1 cellular context compared by ENCODE assay signal in the genomic region with DNA sequence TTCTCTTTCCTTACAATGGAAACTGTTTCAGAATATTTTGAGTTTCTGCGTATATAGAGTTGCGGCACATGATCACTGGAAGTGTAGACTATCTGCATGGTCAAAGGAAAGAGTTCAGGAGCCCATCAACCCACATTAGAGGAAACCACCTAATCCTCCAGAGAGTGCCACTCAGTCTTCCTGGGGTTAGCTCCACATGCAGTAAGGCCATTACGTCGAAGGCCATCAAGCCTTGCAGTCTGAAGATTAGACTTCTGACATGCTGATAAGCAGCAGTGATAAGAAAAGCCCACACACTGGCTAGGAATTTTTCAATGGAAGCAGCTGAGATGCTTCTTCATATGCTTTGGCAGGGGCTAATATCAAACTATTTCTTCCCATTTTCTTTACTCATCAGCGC.
A peak's percentile ranks its signal among the peaks of the same experiment; 100 is the strongest.
TF ChIP-seq lines count a peak whose summit lies in the region.

No MANE protein-coding gene starts in this region.

TF ChIP-seq in H1, 55 proteins besides CTCF, POLR2A, EP300 and RAD21:
- no peak for TF ChIP-seq JUN (IDR thresholded peaks at IDR 0.05; ENCODE audit: low read depth, low read length)
- TF ChIP-seq SUZ12 (IDR thresholded peaks at IDR 0.05; ENCODE audit: low read length) = peak; percentile 30; the same call in 1 of the 2 replicates
